24 cellular contexts compared by ENCODE assay signal in genomic region chr2:126687086-126687485, GRCh38.
"Had no signal": no experiment of that assay in that cellular context is flagged by ENCODE, and none has a peak within 500 bp of the region (broad histone marks: within the 10 kb centered on the region; RNA-seq: fewer than 3 reads in every experiment).

No MANE protein-coding gene starts in this region.

- DNase-seq: activated CD4-positive, alpha-beta T cell treated with anti-CD3 and anti-CD28 coated beads for 4 hours; activated CD4-positive, alpha-beta T cell treated with anti-CD3 and anti-CD28 coated beads, Interleukin-2, amount 50 U/mL, for 48 hours; activated CD8-positive, alpha-beta memory T cell treated with anti-CD3 and anti-CD28 coated beads for 24 hours; activated gamma-delta T cell; activated naive CD4-positive, alpha-beta T cell treated with anti-CD3 and anti-CD28 coated beads, Interleukin-2, amount 50 U/mL, for 16 hours; activated T-cell treated with anti-CD3 and anti-CD28 coated beads, Interleukin-2, amount 50 U/mL, for 1 hour; amniotic stem cell; brain microvascular endothelial cell; caudate nucleus; cortex of kidney; effector memory CD8-positive, alpha-beta T cell; erythroblast; head of caudate nucleus; kidney glomerular epithelial cell; left lung; mucosa of descending colon; pancreas; psoas muscle; spleen; stimulated activated naive CD4-positive, alpha-beta T cell; tibial artery had no signal

- H3K4me1 ChIP-seq: pancreas, suprapubic skin, tibial artery had no signal

- H3K27me3 ChIP-seq: brain microvascular endothelial cell, left lung, pancreas, spleen, suprapubic skin, tibial artery had no signal

- H3K27ac ChIP-seq: brain microvascular endothelial cell, left lung, pancreas, psoas muscle, spleen, suprapubic skin, tibial artery, VCaP had no signal

- H3K4me3 ChIP-seq: left lung, lung, mucosa of descending colon, pancreas, psoas muscle, spleen, suprapubic skin, tibial artery had no signal

- H3K36me3 ChIP-seq: pancreas, suprapubic skin had no signal

- ATAC-seq: effector memory CD8-positive, alpha-beta T cell; left lung; mucosa of descending colon; pancreas had no signal

- H3K9me3 ChIP-seq: left lung, mucosa of descending colon, pancreas, psoas muscle, suprapubic skin, tibial artery had no signal
